In the genomic region with DNA sequence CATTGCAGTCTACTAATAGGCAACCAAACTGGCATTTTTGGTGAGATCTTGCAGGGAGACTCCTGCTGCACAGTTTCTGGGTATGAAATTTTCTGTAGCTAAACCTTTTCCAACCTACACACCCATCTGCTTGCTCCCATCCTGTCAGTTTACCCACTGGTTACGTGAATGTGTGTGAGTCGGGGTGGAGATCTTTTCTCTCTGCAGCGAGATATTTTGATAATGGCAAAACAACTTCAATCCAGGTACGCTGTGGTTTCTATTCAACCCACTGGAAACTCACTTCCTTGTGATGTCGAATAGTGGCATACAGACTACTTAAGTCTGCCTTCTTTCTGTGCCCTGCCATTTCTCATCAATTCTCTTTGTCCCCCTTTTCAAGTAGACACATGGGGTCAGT, we compare ENCODE assay signal across 17 cellular contexts.
"Had no signal": no experiment of that assay in that cellular context is flagged by ENCODE, and none has a peak within 500 bp of the region (broad histone marks: within the 10 kb centered on the region; RNA-seq: fewer than 3 reads in every experiment).

No MANE protein-coding gene starts in this region.

- H3K36me3 ChIP-seq: colonic mucosa, left lung, thoracic aorta, upper lobe of left lung had no signal

- DNase-seq: activated CD4-positive, alpha-beta T cell treated with anti-CD3 and anti-CD28 coated beads, Interleukin-2, amount 50 U/mL, for 48 hours; activated CD4-positive, CD25-positive, alpha-beta regulatory T cell treated with anti-CD3 and anti-CD28 coated beads, Interleukin-2, amount 50 U/mL, for 72 hours; activated naive CD8-positive, alpha-beta T cell treated with anti-CD3 and anti-CD28 coated beads, Interleukin-2, amount 10 ng/mL, durations not matched to agents 7 days and 5 days; body of pancreas; central memory CD4-positive, alpha-beta T cell; colonic mucosa; erythroblast; hypothalamus; kidney; left lung; retina; stimulated activated naive B cell treated with anti-CD40 and anti-IgM and Interleukin-4, amounts not matched to agents 10 μg/mL and 1 μg/mL and 100 μg/mL, for 72 hours; upper lobe of left lung had no signal

- H3K27ac Mint-ChIP-seq: activated naive CD8-positive, alpha-beta T cell treated with anti-CD3 and anti-CD28 coated beads, Interleukin-2, amount 10 ng/mL, durations not matched to agents 7 days and 5 days; stimulated activated naive B cell treated with anti-CD40 and anti-IgM and Interleukin-4, amounts not matched to agents 10 μg/mL and 1 μg/mL and 100 μg/mL, for 72 hours; T-helper 1 cell treated with Interleukin-12 subunit alpha and Interleukin-12 subunit beta and Interleukin-4 antibody, amounts not matched to agents 30 μg/mL and 1 μg/mL, for 36 hours had no signal

- ATAC-seq: body of pancreas; left lung; stimulated activated naive B cell treated with anti-CD40 and anti-IgM and Interleukin-4, amounts not matched to agents 10 μg/mL and 1 μg/mL and 100 μg/mL, for 72 hours had no signal

- H3K9me3 ChIP-seq: body of pancreas, colonic mucosa, left lung, thoracic aorta, upper lobe of left lung had no signal

- H3K4me3 ChIP-seq: body of pancreas, colonic mucosa, left lung, thoracic aorta, upper lobe of left lung had no signal

- H3K27me3 ChIP-seq: body of pancreas, colonic mucosa, upper lobe of left lung had no signal

- H3K27ac ChIP-seq: colonic mucosa, left lung, parathyroid adenoma, thoracic aorta, VCaP had no signal

- H3K4me1 ChIP-seq: colonic mucosa, parathyroid adenoma had no signal

- H3K27me3 Mint-ChIP-seq: stimulated activated naive B cell treated with anti-CD40 and anti-IgM and Interleukin-4, amounts not matched to agents 10 μg/mL and 1 μg/mL and 100 μg/mL, for 72 hours had no signal

- H3K4me3 Mint-ChIP-seq: activated naive CD8-positive, alpha-beta T cell treated with anti-CD3 and anti-CD28 coated beads, Interleukin-2, amount 10 ng/mL, durations not matched to agents 7 days and 5 days; stimulated activated naive B cell treated with anti-CD40 and anti-IgM and Interleukin-4, amounts not matched to agents 10 μg/mL and 1 μg/mL and 100 μg/mL, for 72 hours; T-helper 1 cell treated with Interleukin-12 subunit alpha and Interleukin-12 subunit beta and Interleukin-4 antibody, amounts not matched to agents 30 μg/mL and 1 μg/mL, for 36 hours had no signal
